ENCODE assay signal across 23 cellular contexts in the genomic region with DNA sequence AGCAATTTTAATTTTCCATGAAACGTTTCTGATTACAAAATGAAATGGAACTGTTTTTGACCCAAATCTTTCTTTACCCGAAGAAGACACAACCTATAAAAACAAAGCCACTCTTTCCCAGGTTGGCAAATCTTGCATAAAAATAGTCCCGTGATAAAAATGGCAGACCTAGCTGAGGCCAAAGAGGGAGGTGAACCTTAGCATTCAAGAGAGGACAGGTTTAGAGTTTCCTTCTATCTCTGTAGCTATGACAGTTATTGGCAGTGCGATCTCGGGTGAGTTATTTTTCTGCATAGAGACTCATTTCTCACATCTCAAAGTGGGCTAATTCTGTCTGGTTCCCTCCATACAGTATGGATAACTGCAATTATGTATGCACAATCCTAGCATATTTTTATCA.
"Had no signal": no experiment of that assay in that cellular context is flagged by ENCODE, and none has a peak within 500 bp of the region (broad histone marks: within the 10 kb centered on the region; RNA-seq: fewer than 3 reads in every experiment).

No MANE protein-coding gene starts in this region.

- H3K4me1 ChIP-seq: ascending aorta had no signal

- H3K4me1 Mint-ChIP-seq: activated naive CD4-positive, alpha-beta T cell treated with anti-CD3 and anti-CD28 coated beads, Interleukin-2, amount 50 U/mL, for 24 hours; central memory CD8-positive, alpha-beta T cell had no signal

- H3K36me3 Mint-ChIP-seq: activated naive CD4-positive, alpha-beta T cell treated with anti-CD3 and anti-CD28 coated beads, Interleukin-2, amount 50 U/mL, for 24 hours; brain had no signal

- H3K4me3 Mint-ChIP-seq: activated CD8-positive, alpha-beta T cell treated with anti-CD3 and anti-CD28 coated beads, Interleukin-2, amount 10 ng/mL, durations not matched to agents 7 days and 5 days; activated naive CD4-positive, alpha-beta T cell treated with anti-CD3 and anti-CD28 coated beads, Interleukin-2, amount 50 U/mL, for 24 hours; activated T-helper 1 cell treated with anti-CD3 and anti-CD28 coated beads, Interleukin-12 subunit alpha, Interleukin-12 subunit beta, Interleukin-2, Interleukin-4 antibody, amounts not matched to agents 30 ng/mL and 10 ng/mL and 1 ng/mL, durations not matched to agents 14 hours and 24 hours and 36 hours; brain; central memory CD8-positive, alpha-beta T cell; T-helper 1 cell treated with Interleukin-12 subunit alpha and Interleukin-12 subunit beta and Interleukin-4 antibody, amounts not matched to agents 30 μg/mL and 1 μg/mL, for 36 hours; WTC11 had no signal

- DNase-seq: activated CD4-positive, alpha-beta T cell treated with anti-CD3 and anti-CD28 coated beads for 48 hours; activated CD4-positive, alpha-beta T cell treated with anti-CD3 and anti-CD28 coated beads, Interleukin-2, amount 50 U/mL, for 4 hours; activated CD4-positive, CD25-positive, alpha-beta regulatory T cell treated with anti-CD3 and anti-CD28 coated beads, Interleukin-2, amount 50 U/mL, for 72 hours; activated CD8-positive, alpha-beta memory T cell treated with anti-CD3 and anti-CD28 coated beads, Interleukin-2, amount 50 U/mL, for 48 hours; activated CD8-positive, alpha-beta T cell treated with anti-CD3 and anti-CD28 coated beads, Interleukin-2, amount 10 ng/mL, durations not matched to agents 7 days and 5 days; activated effector memory CD4-positive, alpha-beta T cell treated with Interleukin-2 at 50 U/mL for 16 hours; activated naive CD4-positive, alpha-beta T cell; activated T-cell treated with anti-CD3 and anti-CD28 coated beads, Interleukin-2, amount 50 U/mL, for 1 hour; amniotic stem cell; MM.1S; NCI-H1105; NCI-H1436 treated with DMSO at 0.1 percent for 48 hours; NCI-H187; NCI-H2081 treated with DMSO at 0.1 percent for 48 hours; NCI-H446; SIG-M5 had no signal

- H3K4me3 ChIP-seq: ascending aorta had no signal

- H3K27ac ChIP-seq: ascending aorta had no signal

- H3K36me3 ChIP-seq: ascending aorta had no signal

- ATAC-seq: activated CD8-positive, alpha-beta T cell treated with anti-CD3 and anti-CD28 coated beads, Interleukin-2, amount 10 ng/mL, durations not matched to agents 7 days and 5 days; WTC11 had no signal

- H3K27ac Mint-ChIP-seq: activated CD8-positive, alpha-beta T cell treated with anti-CD3 and anti-CD28 coated beads, Interleukin-2, amount 10 ng/mL, durations not matched to agents 7 days and 5 days; activated naive CD4-positive, alpha-beta T cell treated with anti-CD3 and anti-CD28 coated beads, Interleukin-2, amount 50 U/mL, for 24 hours; activated T-helper 1 cell treated with anti-CD3 and anti-CD28 coated beads, Interleukin-12 subunit alpha, Interleukin-12 subunit beta, Interleukin-2, Interleukin-4 antibody, amounts not matched to agents 30 ng/mL and 10 ng/mL and 1 ng/mL, durations not matched to agents 14 hours and 24 hours and 36 hours; T-helper 1 cell treated with Interleukin-12 subunit alpha and Interleukin-12 subunit beta and Interleukin-4 antibody, amounts not matched to agents 30 μg/mL and 1 μg/mL, for 36 hours; WTC11 had no signal

- H3K9me3 ChIP-seq: ascending aorta had no signal

- H3K9me3 Mint-ChIP-seq: T-helper 1 cell treated with Interleukin-12 subunit alpha and Interleukin-12 subunit beta and Interleukin-4 antibody, amounts not matched to agents 30 μg/mL and 1 μg/mL, for 36 hours had no signal

- H3K27me3 ChIP-seq: ascending aorta had no signal

- H3K27me3 Mint-ChIP-seq: activated naive CD4-positive, alpha-beta T cell treated with anti-CD3 and anti-CD28 coated beads, Interleukin-2, amount 50 U/mL, for 24 hours; brain had no signal
